Comparison of ENCODE assay signal across 1 cellular context in the genomic region with DNA sequence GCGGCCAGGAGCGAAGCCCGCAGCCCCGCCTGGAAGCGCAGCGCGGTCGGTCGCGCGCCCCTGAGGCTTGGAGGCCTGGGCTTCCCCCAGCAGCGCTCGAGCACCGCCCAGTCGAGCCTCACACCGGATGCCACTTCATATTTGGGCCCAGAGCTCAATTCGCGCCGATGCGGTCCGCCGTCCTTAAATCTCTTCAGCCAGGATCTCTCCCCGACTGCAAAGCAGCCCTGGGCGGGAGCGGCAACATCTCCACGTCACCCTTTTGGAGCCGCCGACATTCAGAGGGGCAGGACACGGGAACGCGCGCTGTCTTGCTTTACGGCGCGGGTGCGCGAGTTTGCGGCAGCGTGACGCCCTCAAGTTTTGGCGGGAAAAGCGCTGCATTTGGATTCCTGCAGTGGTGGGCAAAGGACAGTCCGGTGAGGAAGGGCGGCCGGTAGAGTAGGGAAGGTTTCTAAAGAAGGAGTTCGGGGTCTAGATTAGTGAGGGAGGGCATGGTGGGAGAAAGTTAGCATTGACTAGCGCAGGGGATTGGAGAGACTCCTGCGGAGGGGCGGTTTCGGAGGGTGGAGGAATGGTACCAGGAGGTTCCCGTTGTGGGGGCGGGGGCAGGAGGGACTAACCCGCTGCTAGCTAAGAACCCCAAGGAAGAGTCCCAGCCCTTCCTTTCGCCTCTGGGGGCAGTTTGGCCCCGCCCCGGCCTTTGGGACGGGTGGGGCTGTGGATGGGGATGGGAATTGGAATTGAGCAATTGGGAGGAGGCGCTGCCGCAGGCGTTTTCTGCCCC.
TF ChIP-seq lines count a peak whose summit lies in the region.

No MANE protein-coding gene starts in this region.

TF ChIP-seq in HepG2, 621 proteins besides CTCF, POLR2A, EP300 and RAD21 (continued from another document):
- TF ChIP-seq ZNF329 (CRISPR knock-in tag; IDR thresholded peaks at IDR 0.05; ENCODE audit: low read depth) (peak; percentile 75; the same call in 1 of the 2 replicates), HNRNPK (IDR thresholded peaks at IDR 0.05; ENCODE audit: low read depth, low read length, poor library complexity, severe bottlenecking) (peak; percentile 47), PHB2 (IDR thresholded peaks at IDR 0.05; ENCODE audit: partially characterized antibody) (no peak), ZNF773 (CRISPR knock-in tag; IDR thresholded peaks at IDR 0.05; ENCODE audit: borderline replicate concordance) (peak; percentile 83), SRSF4 (IDR thresholded peaks at IDR 0.05; ENCODE audit: low read depth, low read length, poor library complexity, severe bottlenecking) (no peak), NCOA2 (CRISPR knock-in tag; IDR thresholded peaks at IDR 0.05) (peak; percentile 64), ZNF101 (CRISPR knock-in tag; IDR thresholded peaks at IDR 0.05; ENCODE audit: borderline replicate concordance, low read depth) (no peak; the same call in 1 of the 2 replicates), MED8 (CRISPR knock-in tag; IDR thresholded peaks at IDR 0.05; ENCODE audit: insufficient replicate concordance) (peak; percentile 98), GABPB1 (CRISPR knock-in tag; IDR thresholded peaks at IDR 0.05) (peak; percentile 87), SMC3 (IDR thresholded peaks at IDR 0.05; ENCODE audit: low read length) (no peak), PPARG (CRISPR knock-in tag; conservative IDR thresholded peaks at IDR 0.05) (no peak), SPEN (CRISPR knock-in tag; IDR thresholded peaks at IDR 0.05; ENCODE audit: low read depth) (peak; percentile 93; the same call in 1 of the 2 replicates), EEA1 (CRISPR knock-in tag; IDR thresholded peaks at IDR 0.05; ENCODE audit: borderline replicate concordance) (peak; percentile 71), SIX4 (CRISPR knock-in tag; IDR thresholded peaks at IDR 0.05) (0 out of 2 replicates have a peak, but pooled peaks have one; percentile 10), KMT2A (CRISPR knock-in tag; IDR thresholded peaks at IDR 0.05) (peak; percentile 98), REXO4 (CRISPR knock-in tag; IDR thresholded peaks at IDR 0.05; ENCODE audit: borderline replicate concordance) (peak; percentile 70; the same call in 1 of the 2 replicates), NFYB (CRISPR knock-in tag; IDR thresholded peaks at IDR 0.05) (no peak), ZNF138 (CRISPR knock-in tag; IDR thresholded peaks at IDR 0.05; ENCODE audit: low read depth) (peak; percentile 56; the same call in 1 of the 2 replicates)
- TF ChIP-seq, protein P1, sequence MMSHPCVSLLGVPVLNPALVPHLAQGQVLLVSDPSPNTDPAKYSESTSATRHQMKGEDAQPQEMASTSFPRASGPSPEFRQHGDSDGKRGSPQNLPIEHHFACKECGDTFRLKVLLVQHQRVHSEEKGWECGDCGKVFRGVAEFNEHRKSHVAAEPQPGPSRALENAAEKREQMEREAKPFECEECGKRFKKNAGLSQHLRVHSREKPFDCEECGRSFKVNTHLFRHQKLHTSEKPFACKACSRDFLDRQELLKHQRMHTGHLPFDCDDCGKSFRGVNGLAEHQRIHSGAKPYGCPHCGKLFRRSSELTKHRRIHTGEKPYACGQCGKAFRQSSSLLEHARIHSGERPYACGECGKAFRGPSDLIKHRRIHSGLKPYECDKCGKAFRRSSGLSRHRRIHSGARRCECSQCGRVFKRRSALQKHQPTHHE (CRISPR knock-in tag; IDR thresholded peaks at IDR 0.05; ENCODE audit: borderline replicate concordance): peak; percentile 97
- TF ChIP-seq, protein P2, sequence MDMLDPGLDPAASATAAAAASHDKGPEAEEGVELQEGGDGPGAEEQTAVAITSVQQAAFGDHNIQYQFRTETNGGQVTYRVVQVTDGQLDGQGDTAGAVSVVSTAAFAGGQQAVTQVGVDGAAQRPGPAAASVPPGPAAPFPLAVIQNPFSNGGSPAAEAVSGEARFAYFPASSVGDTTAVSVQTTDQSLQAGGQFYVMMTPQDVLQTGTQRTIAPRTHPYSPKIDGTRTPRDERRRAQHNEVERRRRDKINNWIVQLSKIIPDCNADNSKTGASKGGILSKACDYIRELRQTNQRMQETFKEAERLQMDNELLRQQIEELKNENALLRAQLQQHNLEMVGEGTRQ (IDR thresholded peaks at IDR 0.05; ENCODE audit: low read depth, low read length): no peak
- TF ChIP-seq, protein P2 (CRISPR knock-in tag; IDR thresholded peaks at IDR 0.05; ENCODE audit: borderline replicate concordance): no peak
